10 cellular contexts compared by ENCODE assay signal in the genomic region with DNA sequence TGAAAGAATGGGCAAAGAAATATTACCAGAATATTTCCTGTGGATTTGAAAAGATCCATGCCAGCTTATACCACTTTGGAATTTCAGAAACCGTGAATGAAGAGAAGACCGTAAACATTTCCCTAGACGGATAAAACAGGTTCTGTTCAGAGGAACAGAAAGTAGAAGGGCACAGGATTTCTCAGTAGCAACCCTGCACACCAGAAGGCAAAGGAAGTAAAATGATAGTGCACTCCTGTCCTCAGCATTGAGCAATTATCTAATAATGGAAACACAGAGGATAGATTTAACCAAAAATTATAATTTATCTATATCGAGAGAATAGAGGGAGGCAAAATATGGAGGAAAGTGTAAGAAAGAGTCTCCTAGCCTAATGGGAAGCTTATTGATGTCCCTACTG.
DNase-seq lines count a peak whose midpoint lies in the region; ATAC-seq, FAIRE-seq and TF ChIP-seq lines count a peak whose summit lies in the region.
"Had no signal": no experiment of that assay in that cellular context is flagged by ENCODE, and none has a peak within 500 bp of the region (broad histone marks: within the 10 kb centered on the region; RNA-seq: fewer than 3 reads in every experiment).

No MANE protein-coding gene starts in this region.

- H3K79me2 ChIP-seq in ACC112 (ENCODE audit: control insufficient read depth, insufficient read depth, low read length, unreplicated experiment), result no peaks in the 10 kb centered on the region

- intact Hi-C loops in posterior cingulate gyrus (cut with DNase I), result no loop called here

- no peak for TF ChIP-seq POLR2A in GM12891 (IDR thresholded peaks at IDR 0.05; ENCODE audit: low read depth, low read length)

- H3K4me3 ChIP-seq in ACC112 (ENCODE audit: low read depth, low read length) (peak overlapping the region; percentile 71), HL-60 (replicated peaks; ENCODE audit: insufficient read depth, low read length) (no peak overlapping the region; the same call in 1 of the 2 replicates)

- peak overlapping the region; percentile 79 for H2AFZ ChIP-seq in ACC112 (ENCODE audit: low read length, unreplicated experiment)

- H3K27ac Mint-ChIP-seq in activated CD8-positive, alpha-beta T cell treated with anti-CD3 and anti-CD28 coated beads, Interleukin-2, amount 10 ng/mL, durations not matched to agents 7 days and 5 days, result peak overlapping the region; percentile 3

- H3K27ac ChIP-seq in ACC112 (ENCODE audit: low read depth, low read length) (no peak overlapping the region), HL-60 (replicated peaks) (no peak overlapping the region)

- peaks cover 13% of the 10 kb centered on the region for H3K9me3 Mint-ChIP-seq in activated CD8-positive, alpha-beta T cell treated with anti-CD3 and anti-CD28 coated beads, Interleukin-2, amount 10 ng/mL, durations not matched to agents 7 days and 5 days (ENCODE audit: insufficient read depth)

- CTCF ChIA-PET in activated CD8-positive, alpha-beta T cell treated with anti-CD3 and anti-CD28 coated beads, Interleukin-2, amount 10 ng/mL, durations not matched to agents 7 days and 5 days (lab: Charles Lee), result interaction anchor here (4.3 kb wide), 1 partner anchor 122 kb away, joined by 26 read pairs; no protein-coding TSS in a partner anchor

- TF ChIP-seq CTCF in HL-60 (IDR thresholded peaks at IDR 0.05; ENCODE audit: insufficient read depth, low read length), result no peak
- no peak for TF ChIP-seq CTCF in GM10266 (IDR thresholded peaks at IDR 0.05; ENCODE audit: control insufficient read depth, insufficient read depth, low read depth, missing control alignments)

- no peak for FAIRE-seq in GM12891 (lab: Jason Lieb, UNC)
- FAIRE-seq: G401.6 had no signal

- POLR2A ChIA-PET in activated CD8-positive, alpha-beta T cell treated with anti-CD3 and anti-CD28 coated beads, Interleukin-2, amount 10 ng/mL, durations not matched to agents 7 days and 5 days (lab: Charles Lee), result interaction anchor here (0.5 kb wide), 1 partner anchor 648 kb away, joined by 3 read pairs; no protein-coding TSS in a partner anchor

- H3K27me3 Mint-ChIP-seq in activated CD8-positive, alpha-beta T cell treated with anti-CD3 and anti-CD28 coated beads, Interleukin-2, amount 10 ng/mL, durations not matched to agents 7 days and 5 days (ENCODE audit: low read depth), result peaks cover 5% of the 10 kb centered on the region

- H3K4me3 Mint-ChIP-seq in activated CD8-positive, alpha-beta T cell treated with anti-CD3 and anti-CD28 coated beads, Interleukin-2, amount 10 ng/mL, durations not matched to agents 7 days and 5 days, result peak overlapping the region; percentile 46

- ATAC-seq in activated CD8-positive, alpha-beta T cell treated with anti-CD3 and anti-CD28 coated beads, Interleukin-2, amount 10 ng/mL, durations not matched to agents 7 days and 5 days, result no peak

- DNase-seq in HL-60 (ENCODE audit: low read depth in 1 of 2, low spot score in 1 of 2) (peak; percentile 7 to 16), medulla oblongata (ENCODE audit: extremely low spot score) (peak; percentile 22), GM12891 (ENCODE audit: insufficient read length, low spot score) (no peak), GM10266 (ENCODE audit: extremely low spot score) (no peak), posterior cingulate gyrus (no peak), NCI-H82 treated with DMSO at 0.1 percent for 48 hours (lab: John Stamatoyannopoulos, UW; ENCODE audit: unreplicated experiment) (no peak)
- DNase-seq in activated CD8-positive, alpha-beta T cell treated with anti-CD3 and anti-CD28 coated beads, Interleukin-2, amount 10 ng/mL, durations not matched to agents 7 days and 5 days, result no peak
- DNase-seq: stimulated activated naive CD4-positive, alpha-beta T cell treated with Interleukin-2 at 50 U/mL for 16 hours had no signal

- no peaks in the 10 kb centered on the region for H3K36me3 Mint-ChIP-seq in activated CD8-positive, alpha-beta T cell treated with anti-CD3 and anti-CD28 coated beads, Interleukin-2, amount 10 ng/mL, durations not matched to agents 7 days and 5 days (ENCODE audit: low read depth)

- peaks cover 17% of the 10 kb centered on the region for H3K4me1 ChIP-seq in ACC112 (ENCODE audit: control insufficient read depth, insufficient read depth, low read length, unreplicated experiment)

- H3K27me3 ChIP-seq in ACC112 (ENCODE audit: insufficient read depth, low read length), result no peaks in the 10 kb centered on the region
- no peaks in the 10 kb centered on the region for H3K27me3 ChIP-seq in HL-60 (ENCODE audit: insufficient read depth, poor library complexity, severe bottlenecking)

- no peaks in the 10 kb centered on the region for H3K36me3 ChIP-seq in ACC112 (ENCODE audit: insufficient read depth, low read length)

- H3K4me1 Mint-ChIP-seq in activated CD8-positive, alpha-beta T cell treated with anti-CD3 and anti-CD28 coated beads, Interleukin-2, amount 10 ng/mL, durations not matched to agents 7 days and 5 days (ENCODE audit: low read depth), result peaks cover 19% of the 10 kb centered on the region

TF ChIP-seq in GM12891, 5 proteins besides CTCF, POLR2A, EP300 and RAD21:
- TF ChIP-seq POLR2AphosphoS5 (IDR thresholded peaks at IDR 0.05; ENCODE audit: low read depth, low read length) (no peak), PAX5 (IDR thresholded peaks at IDR 0.05; ENCODE audit: insufficient read depth, low read length, severe bottlenecking) (no peak), TAF1 (IDR thresholded peaks at IDR 0.05; ENCODE audit: low read depth, low read length) (no peak), POU2F2 (IDR thresholded peaks at IDR 0.05; ENCODE audit: low read depth, low read length) (no peak), SPI1 (IDR thresholded peaks at IDR 0.05; ENCODE audit: low read depth, low read length) (no peak)

Comparison
In these comparisons a context has a peak if more than half of its experiments do, and no peak if none do; other contexts are left out.
1. DNase-seq: peak in HL-60 (2 of 2) and medulla oblongata (single experiment); none in activated CD8-positive, alpha-beta T cell treated with anti-CD3 and anti-CD28 coated beads, Interleukin-2, amount 10 ng/mL, durations not matched to agents 7 days and 5 days (single experiment), GM12891 (single experiment), GM10266 (single experiment), posterior cingulate gyrus (0 of 10) and NCI-H82 treated with DMSO at 0.1 percent for 48 hours (single experiment).